Comparison of ENCODE assay signal across 1 cellular context in genomic region chr16:24729243-24729966, GRCh38.
A peak's percentile ranks its signal among the peaks of the same experiment; 100 is the strongest.
TF ChIP-seq lines count a peak whose summit lies in the region.

TSS of gene TNRC6A (plus strand) at chr16:24729651. CDS start at chr16:24729842, 191 bp downstream.

TF ChIP-seq in HepG2, 621 proteins besides CTCF, POLR2A, EP300 and RAD21 (continued from another document and continues in another):
- no peak for TF ChIP-seq ZC3H13 (CRISPR knock-in tag; IDR thresholded peaks at IDR 0.05)
- TF ChIP-seq ELF4 (CRISPR knock-in tag; IDR thresholded peaks at IDR 0.05; ENCODE audit: borderline replicate concordance) = no peak
- TF ChIP-seq POLR2AphosphoS5 (IDR thresholded peaks at IDR 0.05; ENCODE audit: low read depth, low read length) = peak; percentile 67
- TF ChIP-seq, protein P1, sequence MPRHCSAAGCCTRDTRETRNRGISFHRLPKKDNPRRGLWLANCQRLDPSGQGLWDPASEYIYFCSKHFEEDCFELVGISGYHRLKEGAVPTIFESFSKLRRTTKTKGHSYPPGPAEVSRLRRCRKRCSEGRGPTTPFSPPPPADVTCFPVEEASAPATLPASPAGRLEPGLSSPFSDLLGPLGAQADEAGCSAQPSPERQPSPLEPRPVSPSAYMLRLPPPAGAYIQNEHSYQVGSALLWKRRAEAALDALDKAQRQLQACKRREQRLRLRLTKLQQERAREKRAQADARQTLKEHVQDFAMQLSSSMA (CRISPR knock-in tag; IDR thresholded peaks at IDR 0.05) = no peak
- peak; percentile 84 for TF ChIP-seq SRY (CRISPR knock-in tag; IDR thresholded peaks at IDR 0.05)
- TF ChIP-seq ZNF256 (CRISPR knock-in tag; conservative IDR thresholded peaks at IDR 0.05) = 0 out of 2 replicates have a peak, but pooled peaks have one; percentile 33
- TF ChIP-seq, protein P2, sequence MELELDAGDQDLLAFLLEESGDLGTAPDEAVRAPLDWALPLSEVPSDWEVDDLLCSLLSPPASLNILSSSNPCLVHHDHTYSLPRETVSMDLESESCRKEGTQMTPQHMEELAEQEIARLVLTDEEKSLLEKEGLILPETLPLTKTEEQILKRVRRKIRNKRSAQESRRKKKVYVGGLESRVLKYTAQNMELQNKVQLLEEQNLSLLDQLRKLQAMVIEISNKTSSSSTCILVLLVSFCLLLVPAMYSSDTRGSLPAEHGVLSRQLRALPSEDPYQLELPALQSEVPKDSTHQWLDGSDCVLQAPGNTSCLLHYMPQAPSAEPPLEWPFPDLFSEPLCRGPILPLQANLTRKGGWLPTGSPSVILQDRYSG (CRISPR knock-in tag; IDR thresholded peaks at IDR 0.05) = 0 out of 2 replicates have a peak, but pooled peaks have one; percentile 56
- TF ChIP-seq MAFG (CRISPR knock-in tag; IDR thresholded peaks at IDR 0.05) = no peak
- no peak for TF ChIP-seq CBX2 (IDR thresholded peaks at IDR 0.05; ENCODE audit: low read depth, low read length)
- TF ChIP-seq CBX2 (CRISPR knock-in tag; IDR thresholded peaks at IDR 0.05; ENCODE audit: low read depth) = 0 out of 2 replicates have a peak, but pooled peaks have one; percentile 63
- peak in 1 of 2 experiments; percentile 79; a peak in 2 of 4 replicates for TF ChIP-seq KLF16 (CRISPR knock-in tag; IDR thresholded peaks at IDR 0.05)
- TF ChIP-seq, protein P3, sequence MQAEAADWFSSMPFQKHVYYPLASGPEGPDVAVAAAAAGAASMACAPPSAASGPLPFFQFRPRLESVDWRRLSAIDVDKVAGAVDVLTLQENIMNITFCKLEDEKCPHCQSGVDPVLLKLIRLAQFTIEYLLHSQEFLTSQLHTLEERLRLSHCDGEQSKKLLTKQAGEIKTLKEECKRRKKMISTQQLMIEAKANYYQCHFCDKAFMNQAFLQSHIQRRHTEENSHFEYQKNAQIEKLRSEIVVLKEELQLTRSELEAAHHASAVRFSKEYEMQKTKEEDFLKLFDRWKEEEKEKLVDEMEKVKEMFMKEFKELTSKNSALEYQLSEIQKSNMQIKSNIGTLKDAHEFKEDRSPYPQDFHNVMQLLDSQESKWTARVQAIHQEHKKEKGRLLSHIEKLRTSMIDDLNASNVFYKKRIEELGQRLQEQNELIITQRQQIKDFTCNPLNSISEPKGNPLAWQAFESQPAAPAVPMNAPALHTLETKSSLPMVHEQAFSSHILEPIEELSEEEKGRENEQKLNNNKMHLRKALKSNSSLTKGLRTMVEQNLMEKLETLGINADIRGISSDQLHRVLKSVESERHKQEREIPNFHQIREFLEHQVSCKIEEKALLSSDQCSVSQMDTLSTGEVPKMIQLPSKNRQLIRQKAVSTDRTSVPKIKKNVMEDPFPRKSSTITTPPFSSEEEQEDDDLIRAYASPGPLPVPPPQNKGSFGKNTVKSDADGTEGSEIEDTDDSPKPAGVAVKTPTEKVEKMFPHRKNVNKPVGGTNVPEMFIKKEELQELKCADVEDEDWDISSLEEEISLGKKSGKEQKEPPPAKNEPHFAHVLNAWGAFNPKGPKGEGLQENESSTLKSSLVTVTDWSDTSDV (CRISPR knock-in tag; IDR thresholded peaks at IDR 0.05) = peak; percentile 68; the same call in 1 of the 2 replicates
- no peak for TF ChIP-seq GTF3A (CRISPR knock-in tag; conservative IDR thresholded peaks at IDR 0.05)
- peak; percentile 51; the same call in 1 of the 2 replicates for TF ChIP-seq ZFP90 (CRISPR knock-in tag; IDR thresholded peaks at IDR 0.05; ENCODE audit: borderline replicate concordance)
- TF ChIP-seq MXI1 (IDR thresholded peaks at IDR 0.05; ENCODE audit: borderline replicate concordance, low read depth, low read length) = peak; percentile 95; the same call in 2 of the 3 replicates
- TF ChIP-seq ATF3 (CRISPR knock-in tag; IDR thresholded peaks at IDR 0.05) = no peak; the same call in 1 of the 2 replicates
- TF ChIP-seq EEA1 (CRISPR knock-in tag; IDR thresholded peaks at IDR 0.05; ENCODE audit: borderline replicate concordance) = peak; percentile 83; the same call in 1 of the 2 replicates
- peak; percentile 70; the same call in 1 of the 2 replicates for TF ChIP-seq HDAC1 (CRISPR knock-in tag; IDR thresholded peaks at IDR 0.05)
- TF ChIP-seq ZNF44 (CRISPR knock-in tag; IDR thresholded peaks at IDR 0.05) = 0 out of 2 replicates have a peak, but pooled peaks have one; percentile 48
- no peak for TF ChIP-seq RELA (CRISPR knock-in tag; IDR thresholded peaks at IDR 0.05)
- peak; percentile 82 for TF ChIP-seq POLR2G (IDR thresholded peaks at IDR 0.05; ENCODE audit: low read depth, low read length)
- no peak; the same call in 1 of the 2 replicates for TF ChIP-seq FOXA3 (CRISPR knock-in tag; IDR thresholded peaks at IDR 0.05)
- peak; percentile 77; the same call in 1 of the 2 replicates for TF ChIP-seq ZNF362 (CRISPR knock-in tag; IDR thresholded peaks at IDR 0.05; ENCODE audit: borderline replicate concordance)
- TF ChIP-seq SIX1 (CRISPR knock-in tag; IDR thresholded peaks at IDR 0.05; ENCODE audit: borderline replicate concordance) = no peak
- no peak for TF ChIP-seq ADNP (CRISPR knock-in tag; IDR thresholded peaks at IDR 0.05)
- no peak for TF ChIP-seq HMGA1 (CRISPR knock-in tag; conservative IDR thresholded peaks at IDR 0.05)
- TF ChIP-seq PAWR (CRISPR knock-in tag; IDR thresholded peaks at IDR 0.05; ENCODE audit: borderline replicate concordance) = no peak
- peak; percentile 74; the same call in 1 of the 2 replicates for TF ChIP-seq BRD4 (CRISPR knock-in tag; IDR thresholded peaks at IDR 0.05)
- TF ChIP-seq ZBTB14 (CRISPR knock-in tag; IDR thresholded peaks at IDR 0.05) = 0 out of 2 replicates have a peak, but pooled peaks have one; percentile 15
- no peak for TF ChIP-seq ZNF253 (CRISPR knock-in tag; IDR thresholded peaks at IDR 0.05; ENCODE audit: borderline replicate concordance)
- TF ChIP-seq SRSF9 (IDR thresholded peaks at IDR 0.05; ENCODE audit: borderline replicate concordance, insufficient read depth, low read depth, low read length, poor library complexity, severe bottlenecking) = no peak
- TF ChIP-seq ARID5B (CRISPR knock-in tag; IDR thresholded peaks at IDR 0.05) = peak; percentile 59
- TF ChIP-seq KDM5B (CRISPR knock-in tag; IDR thresholded peaks at IDR 0.05; ENCODE audit: borderline replicate concordance) = peak; percentile 48; the same call in 1 of the 2 replicates
- TF ChIP-seq, protein P4, sequence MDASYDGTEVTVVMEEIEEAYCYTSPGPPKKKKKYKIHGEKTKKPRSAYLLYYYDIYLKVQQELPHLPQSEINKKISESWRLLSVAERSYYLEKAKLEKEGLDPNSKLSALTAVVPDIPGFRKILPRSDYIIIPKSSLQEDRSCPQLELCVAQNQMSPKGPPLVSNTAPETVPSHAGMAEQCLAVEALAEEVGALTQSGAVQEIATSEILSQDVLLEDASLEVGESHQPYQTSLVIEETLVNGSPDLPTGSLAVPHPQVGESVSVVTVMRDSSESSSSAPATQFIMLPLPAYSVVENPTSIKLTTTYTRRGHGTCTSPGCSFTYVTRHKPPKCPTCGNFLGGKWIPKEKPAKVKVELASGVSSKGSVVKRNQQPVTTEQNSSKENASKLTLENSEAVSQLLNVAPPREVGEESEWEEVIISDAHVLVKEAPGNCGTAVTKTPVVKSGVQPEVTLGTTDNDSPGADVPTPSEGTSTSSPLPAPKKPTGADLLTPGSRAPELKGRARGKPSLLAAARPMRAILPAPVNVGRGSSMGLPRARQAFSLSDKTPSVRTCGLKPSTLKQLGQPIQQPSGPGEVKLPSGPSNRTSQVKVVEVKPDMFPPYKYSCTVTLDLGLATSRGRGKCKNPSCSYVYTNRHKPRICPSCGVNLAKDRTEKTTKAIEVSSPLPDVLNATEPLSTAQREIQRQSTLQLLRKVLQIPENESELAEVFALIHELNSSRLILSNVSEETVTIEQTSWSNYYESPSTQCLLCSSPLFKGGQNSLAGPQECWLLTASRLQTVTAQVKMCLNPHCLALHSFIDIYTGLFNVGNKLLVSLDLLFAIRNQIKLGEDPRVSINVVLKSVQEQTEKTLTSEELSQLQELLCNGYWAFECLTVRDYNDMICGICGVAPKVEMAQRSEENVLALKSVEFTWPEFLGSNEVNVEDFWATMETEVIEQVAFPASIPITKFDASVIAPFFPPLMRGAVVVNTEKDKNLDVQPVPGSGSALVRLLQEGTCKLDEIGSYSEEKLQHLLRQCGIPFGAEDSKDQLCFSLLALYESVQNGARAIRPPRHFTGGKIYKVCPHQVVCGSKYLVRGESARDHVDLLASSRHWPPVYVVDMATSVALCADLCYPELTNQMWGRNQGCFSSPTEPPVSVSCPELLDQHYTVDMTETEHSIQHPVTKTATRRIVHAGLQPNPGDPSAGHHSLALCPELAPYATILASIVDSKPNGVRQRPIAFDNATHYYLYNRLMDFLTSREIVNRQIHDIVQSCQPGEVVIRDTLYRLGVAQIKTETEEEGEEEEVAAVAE (CRISPR knock-in tag; IDR thresholded peaks at IDR 0.05; ENCODE audit: borderline replicate concordance) = no peak
- TF ChIP-seq TOPORS (CRISPR knock-in tag; IDR thresholded peaks at IDR 0.05) = no peak
- TF ChIP-seq, protein P5, sequence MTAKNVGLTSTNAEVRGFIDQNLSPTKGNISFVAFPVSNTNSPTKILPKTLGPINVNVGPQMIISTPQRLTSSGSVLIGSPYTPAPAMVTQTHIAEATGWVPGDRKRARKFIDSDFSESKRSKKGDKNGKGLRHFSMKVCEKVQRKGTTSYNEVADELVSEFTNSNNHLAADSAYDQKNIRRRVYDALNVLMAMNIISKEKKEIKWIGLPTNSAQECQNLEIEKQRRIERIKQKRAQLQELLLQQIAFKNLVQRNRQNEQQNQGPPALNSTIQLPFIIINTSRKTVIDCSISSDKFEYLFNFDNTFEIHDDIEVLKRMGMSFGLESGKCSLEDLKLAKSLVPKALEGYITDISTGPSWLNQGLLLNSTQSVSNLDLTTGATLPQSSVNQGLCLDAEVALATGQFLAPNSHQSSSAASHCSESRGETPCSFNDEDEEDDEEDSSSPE (CRISPR knock-in tag; IDR thresholded peaks at IDR 0.05) = peak; percentile 35; the same call in 1 of the 2 replicates
- peak; percentile 61 for TF ChIP-seq RNF2 (conservative IDR thresholded peaks at IDR 0.05; ENCODE audit: low read depth)
- no peak for TF ChIP-seq ZNF143 (CRISPR knock-in tag; IDR thresholded peaks at IDR 0.05)
- peak; percentile 76; the same call in 1 of the 2 replicates for TF ChIP-seq ZNF614 (CRISPR knock-in tag; IDR thresholded peaks at IDR 0.05; ENCODE audit: borderline replicate concordance)
- no peak for TF ChIP-seq ZNF354B (CRISPR knock-in tag; IDR thresholded peaks at IDR 0.05)
- TF ChIP-seq, protein P6, sequence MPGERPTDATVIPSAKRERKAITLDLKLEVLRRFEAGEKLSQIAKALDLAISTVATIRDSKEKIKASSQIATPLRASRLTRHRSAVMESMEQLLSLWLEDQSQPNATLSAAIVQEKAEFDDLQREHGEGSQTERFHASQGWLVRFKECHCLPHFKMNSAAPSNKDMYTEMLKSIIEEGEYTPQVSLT (CRISPR knock-in tag; IDR thresholded peaks at IDR 0.05; ENCODE audit: borderline replicate concordance, low read depth) = no peak
- TF ChIP-seq ISL2 (CRISPR knock-in tag; IDR thresholded peaks at IDR 0.05) = peak; percentile 73; the same call in 1 of the 2 replicates
- TF ChIP-seq, protein P7, sequence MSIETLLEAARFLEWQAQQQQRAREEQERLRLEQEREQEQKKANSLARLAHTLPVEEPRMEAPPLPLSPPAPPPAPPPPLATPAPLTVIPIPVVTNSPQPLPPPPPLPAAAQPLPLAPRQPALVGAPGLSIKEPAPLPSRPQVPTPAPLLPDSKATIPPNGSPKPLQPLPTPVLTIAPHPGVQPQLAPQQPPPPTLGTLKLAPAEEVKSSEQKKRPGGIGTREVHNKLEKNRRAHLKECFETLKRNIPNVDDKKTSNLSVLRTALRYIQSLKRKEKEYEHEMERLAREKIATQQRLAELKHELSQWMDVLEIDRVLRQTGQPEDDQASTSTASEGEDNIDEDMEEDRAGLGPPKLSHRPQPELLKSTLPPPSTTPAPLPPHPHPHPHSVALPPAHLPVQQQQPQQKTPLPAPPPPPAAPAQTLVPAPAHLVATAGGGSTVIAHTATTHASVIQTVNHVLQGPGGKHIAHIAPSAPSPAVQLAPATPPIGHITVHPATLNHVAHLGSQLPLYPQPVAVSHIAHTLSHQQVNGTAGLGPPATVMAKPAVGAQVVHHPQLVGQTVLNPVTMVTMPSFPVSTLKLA (IDR thresholded peaks at IDR 0.05) = peak; percentile 26; the same call in 1 of the 2 replicates
